Comparison of ENCODE assay signal across 8 cellular contexts in genomic region chr11:67584205-67584880, GRCh38. TPM values are rescaled to one million over a fixed set of nuclear protein-coding genes. Genes with fewer than 3 reads are reported as not detected.
DNase-seq lines count a peak whose midpoint lies in the region; ATAC-seq and TF ChIP-seq lines count a peak whose summit lies in the region.

No MANE protein-coding gene starts in this region.

- ATAC-seq in body of pancreas (peak; percentile 76), HG02759 (IDR thresholded peaks at IDR 0.05; ENCODE audit: unreplicated experiment) (no peak)

- TF ChIP-seq CTCF in BE2C (IDR thresholded peaks at IDR 0.05; ENCODE audit: low read depth, low read length) (no peak), body of pancreas (IDR thresholded peaks at IDR 0.05) (no peak)

- peak; percentile 49 for DNase-seq in BE2C
- peak in 1 of 2 experiments; percentile 64 for DNase-seq in HAP-1 (ENCODE audit: low spot score in 2 of 2)
- DNase-seq in SIG-M5 (lab: John Stamatoyannopoulos, UW) = peak; percentile 37
- peak; percentile 82 to 90 (median 86) for DNase-seq in body of pancreas
- DNase-seq in iPS DF 6.9 (ENCODE audit: low read depth, low spot score) = no peak
- peak; percentile 80 for DNase-seq in retina
- DNase-seq in OCI-M2 (lab: John Stamatoyannopoulos, UW; ENCODE audit: unreplicated experiment) = no peak

- H3K27ac ChIP-seq in body of pancreas (peak overlapping the region; percentile 88 to 99 (median 98)), iPS DF 6.9 (ENCODE audit: low read length) (no peak overlapping the region)

- in situ Hi-C loops in HAP-1 (cut with MboI; ENCODE audit: low sequenced_read_pairs) = no loop called here

- no peaks in the 10 kb centered on the region for H3K27me3 ChIP-seq in BE2C
- H3K27me3 ChIP-seq in HAP-1 (ENCODE audit: low read depth) = no peaks in the 10 kb centered on the region
- no peaks in the 10 kb centered on the region for H3K27me3 ChIP-seq in body of pancreas
- no peaks in the 10 kb centered on the region for H3K27me3 ChIP-seq in iPS DF 6.9 (ENCODE audit: control insufficient read depth, insufficient read depth, low read length)

- intact Hi-C loops in body of pancreas (cut with DNase I) = no loop called here

- 11 to 17% methylated on average over 12 to 33 of the region's 33 CpGs for WGBS in body of pancreas, 2 donors
- no CpG with 5 or more reads among the region's 33 CpGs for WGBS in iPS DF 6.9 (ENCODE audit: insufficient coverage, insufficient read length)

- no peaks in the 10 kb centered on the region for H3K9me3 ChIP-seq in BE2C
- H3K9me3 ChIP-seq in HAP-1 = no peaks in the 10 kb centered on the region
- H3K9me3 ChIP-seq in body of pancreas = no peaks in the 10 kb centered on the region
- H3K9me3 ChIP-seq in iPS DF 6.9 (ENCODE audit: control insufficient read depth, insufficient read depth, low read length) = no peaks in the 10 kb centered on the region

- H3K36me3 ChIP-seq in BE2C (peaks cover 22% of the 10 kb centered on the region), HAP-1 (replicated peaks) (peaks cover 56% of the 10 kb centered on the region), body of pancreas (replicated peaks in 1 of 2; ENCODE audit: insufficient read depth in 1 of 2, low read depth in 2 of 2) (peaks cover 0 to 2% of the 10 kb centered on the region in 2 donors), iPS DF 6.9 (ENCODE audit: control insufficient read depth, insufficient read depth, low read length) (peaks cover 25% of the 10 kb centered on the region)

- H3K4me1 ChIP-seq in BE2C = peaks cover 6% of the 10 kb centered on the region; the same call in 1 of the 2 replicates
- peaks cover 23% of the 10 kb centered on the region for H3K4me1 ChIP-seq in HAP-1
- peaks cover 55% of the 10 kb centered on the region for H3K4me1 ChIP-seq in body of pancreas
- H3K4me1 ChIP-seq in iPS DF 6.9 (ENCODE audit: control insufficient read depth, insufficient read depth, low read length) = peaks cover 8% of the 10 kb centered on the region

- peak; percentile 3 to 84 (median 81) for TF ChIP-seq POLR2A in body of pancreas (IDR thresholded peaks at IDR 0.05)

- H3K4me3 ChIP-seq in BE2C (ENCODE audit: low read depth, low read length) (peak overlapping the region; percentile 89), HAP-1 (peak overlapping the region; percentile 98), body of pancreas (peak overlapping the region; percentile 52 to 83), iPS DF 6.9 (ENCODE audit: low read length) (peak overlapping the region; percentile 77)

RNA-seq across cellular contexts. Expression of gene GSTP1, which starts 0.7 kb away (rescaled TPM):
- polyA plus RNA-seq in BE2C (2012; ENCODE audit: insufficient read depth, insufficient read length, low read depth) = 1,067 TPM
- 100 to 1,000 TPM; 359 to 454 TPM for total RNA-seq in body of pancreas

RNA-seq across cellular contexts. Expression of gene NDUFV1, which starts 22.4 kb away (rescaled TPM):
- polyA plus RNA-seq in BE2C (2012; ENCODE audit: insufficient read depth, insufficient read length, low read depth) = 1,032 TPM
- 100 to 1,000 TPM; 209 to 264 TPM for total RNA-seq in body of pancreas

RNA-seq across cellular contexts. Expression of gene NUDT8, which starts 45.4 kb away (rescaled TPM):
- 1.2 TPM for polyA plus RNA-seq in BE2C (2012; ENCODE audit: insufficient read depth, insufficient read length, low read depth)
- total RNA-seq in body of pancreas = 10 to 100 TPM; 11.5 to 21.8 TPM

RNA-seq across cellular contexts. Expression of gene TBX10, which starts 55.2 kb away (rescaled TPM):
- polyA plus RNA-seq in BE2C (2012; ENCODE audit: insufficient read depth, insufficient read length, low read depth) = not detected
- total RNA-seq in body of pancreas = not detected

Comparison
In these comparisons a context has a peak if more than half of its experiments do, and no peak if none do; other contexts are left out.
1. DNase-seq: peak in BE2C (single experiment), SIG-M5 (single experiment), body of pancreas (4 of 4) and retina (single experiment); none in iPS DF 6.9 (single experiment) and OCI-M2 (single experiment).
2. Peak in every context shown above with its lines, with median percentiles within 50 percentile points of each other: H3K4me3 ChIP-seq.